In genomic region chr10:28850784-28851183, GRCh38 we compare ENCODE assay signal across 31 cellular contexts.
"Had no signal": no experiment of that assay in that cellular context is flagged by ENCODE, and none has a peak within 500 bp of the region (broad histone marks: within the 10 kb centered on the region; RNA-seq: fewer than 3 reads in every experiment).

No MANE protein-coding gene starts in this region.

- H3K9me3 ChIP-seq: body of pancreas, heart right ventricle had no signal

- H3K27me3 ChIP-seq: body of pancreas, heart right ventricle had no signal

- H3K36me3 ChIP-seq: esophagus squamous epithelium, gastroesophageal sphincter, heart right ventricle, WERI-Rb-1 had no signal

- ATAC-seq: activated CD4-positive, CD25-positive, alpha-beta regulatory T cell treated with anti-CD3 and anti-CD28 coated beads, Interleukin-2, amount 50 U/mL, for 24 hours; activated CD8-positive, alpha-beta T cell treated with anti-CD3 and anti-CD28 coated beads for 36 hours; activated T-cell treated with anti-CD3 and anti-CD28 coated beads, Interleukin-2, amount 50 U/mL, for 4 hours; activated T-helper 17 cell treated with anti-CD3 and anti-CD28 coated beads, Interleukin-2, amount 50 U/mL, for 72 hours; body of pancreas; gastroesophageal sphincter; heart right ventricle; T-helper 17 cell had no signal

- H3K4me3 ChIP-seq: body of pancreas, esophagus squamous epithelium, gastroesophageal sphincter, heart right ventricle had no signal

- FAIRE-seq: colon, endometrium, endothelial cell of umbilical vein had no signal

- DNase-seq: activated B cell treated with CpG ODN at 0.5 μM for 24 hours; activated CD4-positive, alpha-beta T cell treated with anti-CD3 and anti-CD28 coated beads for 48 hours; activated CD4-positive, alpha-beta T cell treated with anti-CD3 and anti-CD28 coated beads, Interleukin-2, amount 50 U/mL, for 1 hour; activated CD4-positive, alpha-beta T cell treated with anti-CD3 and anti-CD28 coated beads, Interleukin-2, amount 50 U/mL, for 48 hours; activated CD8-positive, alpha-beta memory T cell treated with anti-CD3 and anti-CD28 coated beads for 24 hours; activated CD8-positive, alpha-beta T cell treated with anti-CD3 and anti-CD28 coated beads for 36 hours; activated effector memory CD4-positive, alpha-beta T cell treated with Interleukin-2 at 50 U/mL for 16 hours; activated gamma-delta T cell treated with Interleukin-2 at 50 U/mL for 16 hours; activated naive CD4-positive, alpha-beta T cell treated with anti-CD3 and anti-CD28 coated beads, Interleukin-2, amount 50 U/mL, for 16 hours; activated naive CD4-positive, alpha-beta T cell treated with Interleukin-2 at 50 U/mL for 16 hours; activated T-cell treated with anti-CD3 and anti-CD28 coated beads, Interleukin-2, amount 50 U/mL, for 4 hours; amygdala; aorta; body of pancreas; cortex of kidney; dermis blood vessel endothelial cell; effector CD8-positive, alpha-beta T cell; esophagus squamous epithelium; foreskin melanocyte; heart right ventricle; T-helper 1 cell; T-helper 17 cell; T1000; WERI-Rb-1 had no signal

- H3K27ac ChIP-seq: body of pancreas, epithelial cell of prostate, esophagus squamous epithelium, gastroesophageal sphincter, heart right ventricle, WERI-Rb-1 had no signal

- H3K4me1 ChIP-seq: body of pancreas, esophagus squamous epithelium had no signal
